Comparison of ENCODE assay signal across 16 cellular contexts in genomic region chr5:177094224-177095087, GRCh38. TPM values are rescaled to one million over a fixed set of nuclear protein-coding genes. Genes with fewer than 3 reads are reported as not detected.
DNase-seq lines count a peak whose midpoint lies in the region; ATAC-seq, FAIRE-seq and TF ChIP-seq lines count a peak whose summit lies in the region.
"Had no signal": no experiment of that assay in that cellular context is flagged by ENCODE, and none has a peak within 500 bp of the region (broad histone marks: within the 10 kb centered on the region; RNA-seq: fewer than 3 reads in every experiment).

No MANE protein-coding gene starts in this region.

- CTCF ChIA-PET in HepG2 (lab: Yijun Ruan, JAX; ENCODE audit: low intra/inter-chr PET ratio, low total read pairs), result no interaction called here

- H3K9me3 ChIP-seq in endodermal cell (ENCODE audit: control insufficient read depth, low read length) (no peaks in the 10 kb centered on the region), HepG2 (ENCODE audit: low read length) (no peaks in the 10 kb centered on the region), upper lobe of left lung (no peaks in the 10 kb centered on the region)

- peak; percentile 50; the same call in 1 of the 2 replicates for TF ChIP-seq RAD21 in HepG2 (CRISPR knock-in tag; IDR thresholded peaks at IDR 0.05)

- H3K4me3 ChIP-seq in endodermal cell (ENCODE audit: low read length) (no peak overlapping the region), HepG2 (replicated peaks in 1 of 3; ENCODE audit: insufficient read depth in 1 of 3, low read depth in 2 of 3, low read length in 3 of 3) (no peak overlapping the region), upper lobe of left lung (no peak overlapping the region)

- TF ChIP-seq EP300 in HepG2 (IDR thresholded peaks at IDR 0.05; ENCODE audit: low read depth in 2 of 2, low read length in 2 of 2) (peak in 1 of 2 experiments; percentile 71; a peak in 2 of 4 replicates), HepG2 (CRISPR knock-in tag; IDR thresholded peaks at IDR 0.05; ENCODE audit: borderline replicate concordance) (no peak; the same call in 1 of the 2 replicates), upper lobe of left lung (IDR thresholded peaks at IDR 0.05) (peak in 1 of 4 donors; percentile 80)

- no peak overlapping the region for H3K9ac ChIP-seq in endodermal cell (ENCODE audit: extremely low read depth, low read length, poor library complexity, severe bottlenecking)
- H3K9ac ChIP-seq in HepG2 (ENCODE audit: insufficient read depth, low read depth, low read length), result 0 out of 2 replicates have a peak overlapping the region, but pooled peaks have one; percentile 10

- DNase-seq in DMS 273 (lab: John Stamatoyannopoulos, UW; ENCODE audit: unreplicated experiment) (peak; percentile 38), DMS 273 treated with DMSO at 0.1 percent for 48 hours (lab: John Stamatoyannopoulos, UW) (no peak), endodermal cell (no peak), HepG2 (ENCODE audit: low spot score) (peak; percentile 86), upper lobe of left lung (peak; percentile 42 to 90), posterior cingulate gyrus (no peak), NK-92 (lab: John Stamatoyannopoulos, UW; ENCODE audit: unreplicated experiment) (no peak)
- DNase-seq: activated CD4-positive, alpha-beta T cell treated with anti-CD3 and anti-CD28 coated beads for 4 hours; activated naive CD8-positive, alpha-beta T cell treated with anti-CD3 and anti-CD28 coated beads for 36 hours; mesendoderm; NCI-H2029; SHP77; stimulated activated CD4-positive, alpha-beta T cell treated with anti-CD3 and anti-CD28 coated beads, Interleukin-12 subunit alpha, Interleukin-12 subunit beta, amount 100 ng/mL, for 4 hours had no signal

- peaks cover 7% of the 10 kb centered on the region for H3K4me1 Mint-ChIP-seq in endodermal cell
- H3K4me1 Mint-ChIP-seq: activated naive CD8-positive, alpha-beta T cell treated with anti-CD3 and anti-CD28 coated beads for 36 hours had no signal

- no peaks in the 10 kb centered on the region for H3K27me3 Mint-ChIP-seq in endodermal cell (ENCODE audit: insufficient read depth)

- peak; percentile 96 for FAIRE-seq in HepG2 (lab: Jason Lieb, UNC)
- FAIRE-seq: G401.6 had no signal

- H3K79me2 ChIP-seq in HepG2 (ENCODE audit: insufficient read depth, low read length), result peaks cover 25% of the 10 kb centered on the region

- H3K36me3 ChIP-seq in endodermal cell (ENCODE audit: control insufficient read depth, insufficient read depth, low read length) (no peaks in the 10 kb centered on the region), HepG2 (replicated peaks in 1 of 2; ENCODE audit: control insufficient read depth in 1 of 2, insufficient read depth in 2 of 2, low read length in 2 of 2) (peaks cover 36 to 60% of the 10 kb centered on the region in 2 experiments), upper lobe of left lung (no peaks in the 10 kb centered on the region)

- H3K4me2 ChIP-seq in HepG2 (ENCODE audit: low read depth, low read length), result peak overlapping the region; percentile 21

- H3K9me3 Mint-ChIP-seq in endodermal cell, result no peaks in the 10 kb centered on the region
- H3K9me3 Mint-ChIP-seq: activated naive CD8-positive, alpha-beta T cell treated with anti-CD3 and anti-CD28 coated beads for 36 hours had no signal

- POLR2A ChIA-PET in HepG2 (lab: Yijun Ruan, JAX), result interaction anchor here (0.7 to 1.8 kb wide), 7 partner anchors 8 to 218 kb away, joined by 3 to 28 read pairs (median 4); partner anchors contain the start of genes FGFR4 and MXD3

- WGBS in endodermal cell (ENCODE audit: insufficient coverage in 1 of 2, insufficient read length in 1 of 2), 2 experiments, result 88% methylated on average over 10 to 12 of the region's 12 CpGs
- 50% methylated on average over 9 of the region's 12 CpGs for WGBS in HepG2 (ENCODE audit: low lambda C conversion rate)
- 49 to 50% methylated on average over 7 to 10 of the region's 12 CpGs for WGBS in upper lobe of left lung, 2 donors

- peak overlapping the region; percentile 38 for H3K27ac ChIP-seq in endodermal cell (ENCODE audit: low read depth, low read length)
- H3K27ac ChIP-seq in HepG2 (ENCODE audit: extremely low read length, insufficient read depth, low read length), result peak overlapping the region; percentile 67
- H3K27ac ChIP-seq in upper lobe of left lung, result peak overlapping the region in 3 of 4 donors; percentile 22 to 68 (median 61)
- H3K27ac ChIP-seq: 22Rv1 had no signal

- H2AFZ ChIP-seq in HepG2 (ENCODE audit: low read length), result no peak overlapping the region

- no TSS peak for BruUV-seq in HepG2 (replicated peaks; lab: Mats Ljungman, UMichigan)

- peak; percentile 59 for ATAC-seq in HepG2
- ATAC-seq in upper lobe of left lung (ENCODE audit: low FRiP score in 2 of 2), result peak; percentile 1 to 37
- no peak for ATAC-seq in GM19351 (IDR thresholded peaks at IDR 0.05; ENCODE audit: unreplicated experiment)

- H4K20me1 ChIP-seq in HepG2 (ENCODE audit: insufficient read depth, low read length), result peaks cover 11% of the 10 kb centered on the region

- H3K4me3 Mint-ChIP-seq in endodermal cell, result no peak overlapping the region
- H3K4me3 Mint-ChIP-seq: activated naive CD8-positive, alpha-beta T cell treated with anti-CD3 and anti-CD28 coated beads for 36 hours had no signal

- TF ChIP-seq CTCF in endodermal cell (conservative IDR thresholded peaks at IDR 0.05) (no peak), HepG2 (CRISPR knock-in tag; IDR thresholded peaks at IDR 0.05) (peak; percentile 61), upper lobe of left lung (IDR thresholded peaks at IDR 0.05) (no peak)

- H3K27ac Mint-ChIP-seq in endodermal cell, result peak overlapping the region; percentile 12
- H3K27ac Mint-ChIP-seq: activated naive CD8-positive, alpha-beta T cell treated with anti-CD3 and anti-CD28 coated beads for 36 hours had no signal

- H3K4me1 ChIP-seq in endodermal cell (ENCODE audit: control insufficient read depth, insufficient read depth, low read length) (no peaks in the 10 kb centered on the region), HepG2 (ENCODE audit: insufficient read depth, low read length) (peaks cover 100% of the 10 kb centered on the region), upper lobe of left lung (peaks cover 15 to 27% (median 22%) of the 10 kb centered on the region in 4 donors)

- H3K27me3 ChIP-seq in endodermal cell (ENCODE audit: control insufficient read depth, insufficient read depth, low read length, poor library complexity, severe bottlenecking), result no peaks in the 10 kb centered on the region
- H3K27me3 ChIP-seq in HepG2 (ENCODE audit: control insufficient read depth in 1 of 2, insufficient read depth in 2 of 2, low read length in 2 of 2), result no peaks in the 10 kb centered on the region
- no peaks in the 10 kb centered on the region for H3K27me3 ChIP-seq in upper lobe of left lung

- peaks cover 48% of the 10 kb centered on the region for H3K36me3 Mint-ChIP-seq in endodermal cell (ENCODE audit: low read depth)
- H3K36me3 Mint-ChIP-seq: activated naive CD8-positive, alpha-beta T cell treated with anti-CD3 and anti-CD28 coated beads for 36 hours had no signal

- TF ChIP-seq POLR2A in HepG2 (IDR thresholded peaks at IDR 0.05; ENCODE audit: insufficient read depth in 1 of 2, low read depth in 2 of 2, low read length in 2 of 2) (no peak), upper lobe of left lung (IDR thresholded peaks at IDR 0.05) (no peak)

- intact Hi-C loops in HepG2 (cut with micrococcal nuclease; ENCODE audit: unreplicated experiment), result no loop called here
- intact Hi-C loops in posterior cingulate gyrus (cut with DNase I), result no loop called here

- in situ Hi-C loops in HepG2 (cut with HindIII; ENCODE audit: extremely low pct_ligation_motif_present, low pct_unique_long_range_greater_than_20kb), result no loop called here

RNA-seq across cellular contexts. Expression of gene FGFR4, which starts 7.7 kb away (rescaled TPM):
- total RNA-seq in endodermal cell (100 to 1,000 TPM; 123 to 131 TPM), HepG2 (2016; rRNA removed; fragmentation: Illumina TruSeq; extraction: Trizol) (109 and 219 TPM in 2 replicates), upper lobe of left lung (100 to 1,000 TPM in 3 of 6 donors, 10 to 100 TPM in 3; 14.8 to 175 (median 87.1) TPM)
- polyA plus RNA-seq in endodermal cell (2013, experiment 1 of 2), result 26.6 TPM
- polyA plus RNA-seq in endodermal cell (2013, experiment 2 of 2), result 22.8 TPM
- total RNA-seq in HepG2 (2016; cell fraction: cytosol; rRNA removed; fragmentation: Illumina TruSeq; extraction: Trizol; ENCODE audit: low read depth), result 52.3 and 56.4 TPM in 2 replicates
- 90.0 and 222 TPM in 2 replicates for total RNA-seq in HepG2 (2016; cell fraction: insoluble cytoplasmic fraction; rRNA removed; fragmentation: Illumina TruSeq; extraction: Trizol)
- 106 and 116 TPM in 2 replicates for total RNA-seq in HepG2 (2016; cell fraction: membrane; rRNA removed; fragmentation: Illumina TruSeq; extraction: Trizol)
- 196 and 244 TPM in 2 replicates for total RNA-seq in HepG2 (2016; cell fraction: nucleus; rRNA removed; fragmentation: Illumina TruSeq; extraction: Trizol)
- polyA plus RNA-seq in HepG2 (2011; rRNA removed), result 129 and 188 TPM in 2 replicates
- 134 and 208 TPM in 2 replicates for polyA plus RNA-seq in HepG2 (2011; cell fraction: cytosol; rRNA removed)
- polyA plus RNA-seq in HepG2 (2011; cell fraction: nucleus; rRNA removed), result 419 and 525 TPM in 2 replicates
- polyA plus RNA-seq in HepG2 (2012), result 133 and 146 TPM in 2 replicates
- polyA plus RNA-seq in HepG2 (2016; cell fraction: cytosol; fragmentation: Illumina TruSeq; extraction: Trizol; ENCODE audit: low read depth), result 42.6 and 44.6 TPM in 2 replicates
- 85.7 and 113 TPM in 2 replicates for polyA plus RNA-seq in HepG2 (2016; cell fraction: insoluble cytoplasmic fraction; fragmentation: Illumina TruSeq; extraction: Trizol; ENCODE audit: low read depth)
- 86.4 and 98.3 TPM in 2 replicates for polyA plus RNA-seq in HepG2 (2016; cell fraction: membrane; fragmentation: Illumina TruSeq; extraction: Trizol; ENCODE audit: low read depth)
- 453 and 457 TPM in 2 replicates for polyA plus RNA-seq in HepG2 (2016; cell fraction: nucleus; fragmentation: Illumina TruSeq; extraction: Trizol; ENCODE audit: insufficient read depth, low read depth)
- polyA minus RNA-seq in HepG2 (2011; rRNA and poly(A)+ RNA removed; ENCODE audit: low replicate concordance), result 8.0 and 375 TPM in 2 replicates
- 121 and 152 TPM in 2 replicates for polyA minus RNA-seq in HepG2 (2011; cell fraction: cytosol; rRNA and poly(A)+ RNA removed)
- 148 and 160 TPM in 2 replicates for polyA minus RNA-seq in HepG2 (2011; cell fraction: nucleus; rRNA and poly(A)+ RNA removed)

RNA-seq across cellular contexts. Expression of gene NSD1, which starts 39.1 kb away (rescaled TPM):
- total RNA-seq in endodermal cell, result 100 to 1,000 TPM; 150 to 190 TPM
- polyA plus RNA-seq in endodermal cell (2013, experiment 1 of 2), result 36.0 TPM
- polyA plus RNA-seq in endodermal cell (2013, experiment 2 of 2), result 38.8 TPM
- 0.09 and 0.18 TPM in 2 replicates for total RNA-seq in HepG2 (2016; rRNA removed; fragmentation: Illumina TruSeq; extraction: Trizol)
- under 0.01 TPM in 1 of 2 replicates, not detected in the other for total RNA-seq in HepG2 (2016; cell fraction: cytosol; rRNA removed; fragmentation: Illumina TruSeq; extraction: Trizol; ENCODE audit: low read depth)
- 0.04 and 0.09 TPM in 2 replicates for total RNA-seq in HepG2 (2016; cell fraction: insoluble cytoplasmic fraction; rRNA removed; fragmentation: Illumina TruSeq; extraction: Trizol)
- 0.10 and 0.12 TPM in 2 replicates for total RNA-seq in HepG2 (2016; cell fraction: membrane; rRNA removed; fragmentation: Illumina TruSeq; extraction: Trizol)
- 0.16 and 0.19 TPM in 2 replicates for total RNA-seq in HepG2 (2016; cell fraction: nucleus; rRNA removed; fragmentation: Illumina TruSeq; extraction: Trizol)
- 0.01 and 0.05 TPM in 2 replicates for polyA plus RNA-seq in HepG2 (2011; rRNA removed)
- under 0.01 and 0.01 TPM in 2 replicates for polyA plus RNA-seq in HepG2 (2011; cell fraction: cytosol; rRNA removed)
- polyA plus RNA-seq in HepG2 (2011; cell fraction: nucleus; rRNA removed), result 0.06 and 0.09 TPM in 2 replicates
- polyA plus RNA-seq in HepG2 (2012), result 0.01 TPM in 1 of 2 replicates, not detected in the other
- not detected in 2 replicates for polyA plus RNA-seq in HepG2 (2016; cell fraction: cytosol; fragmentation: Illumina TruSeq; extraction: Trizol; ENCODE audit: low read depth)
- not detected in 2 replicates for polyA plus RNA-seq in HepG2 (2016; cell fraction: insoluble cytoplasmic fraction; fragmentation: Illumina TruSeq; extraction: Trizol; ENCODE audit: low read depth)
- polyA plus RNA-seq in HepG2 (2016; cell fraction: membrane; fragmentation: Illumina TruSeq; extraction: Trizol; ENCODE audit: low read depth), result not detected in 2 replicates
- polyA plus RNA-seq in HepG2 (2016; cell fraction: nucleus; fragmentation: Illumina TruSeq; extraction: Trizol; ENCODE audit: insufficient read depth, low read depth), result 0.07 and 0.29 TPM in 2 replicates
- 0.12 and 50.5 TPM in 2 replicates for polyA minus RNA-seq in HepG2 (2011; rRNA and poly(A)+ RNA removed; ENCODE audit: low replicate concordance)
- polyA minus RNA-seq in HepG2 (2011; cell fraction: cytosol; rRNA and poly(A)+ RNA removed), result 0.10 and 0.26 TPM in 2 replicates
- 0.12 and 0.52 TPM in 2 replicates for polyA minus RNA-seq in HepG2 (2011; cell fraction: nucleus; rRNA and poly(A)+ RNA removed)
- total RNA-seq in upper lobe of left lung, result 10 to 100 TPM; 33.0 to 69.1 (median 55.7) TPM

Comparison
In these comparisons a context has a peak if more than half of its experiments do, and no peak if none do; other contexts are left out.
1. DNase-seq: peak in DMS 273 (single experiment), HepG2 (single experiment) and upper lobe of left lung (2 of 2); none in DMS 273 treated with DMSO at 0.1 percent for 48 hours (single experiment), endodermal cell (single experiment), posterior cingulate gyrus (0 of 10) and NK-92 (single experiment).
2. RNA of gene NSD1, which starts 39.1 kb away (total RNA-seq): 150 to 190 TPM in endodermal cell and 33.0 to 69.1 TPM in upper lobe of left lung; under 0.01 to 0.19 TPM in HepG2; every median in the first group is over 10 times any median in the second.
3. Peak in every context shown above with its lines, with median percentiles within 50 percentile points of each other: H3K27ac ChIP-seq.